ENCODE assay signal across 8 cellular contexts in the genomic region with DNA sequence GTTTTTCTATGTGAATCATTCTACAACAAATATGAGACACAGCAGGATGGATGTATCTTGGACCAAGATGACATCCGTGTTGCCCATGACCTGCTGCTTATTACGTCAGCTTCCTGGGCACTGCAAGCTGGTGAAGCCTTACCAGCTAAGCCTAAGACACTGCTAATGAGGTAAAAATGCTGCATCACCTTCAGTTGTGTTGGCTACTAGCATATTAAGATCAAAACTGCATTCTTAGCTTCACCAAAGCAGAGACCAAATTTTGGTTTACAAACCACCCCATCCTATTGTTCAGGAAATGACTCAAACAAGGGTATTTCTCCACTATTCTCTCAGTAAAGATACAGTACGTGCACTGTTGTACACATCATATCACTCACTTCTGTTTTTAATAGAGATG. TPM values are rescaled to one million over a fixed set of nuclear protein-coding genes. Genes with fewer than 3 reads are reported as not detected.
DNase-seq lines count a peak whose midpoint lies in the region; ATAC-seq and TF ChIP-seq lines count a peak whose summit lies in the region.

No MANE protein-coding gene starts in this region.

- H3K27ac ChIP-seq in Karpas-422 (ENCODE audit: low read length) (peak overlapping the region; percentile 2; the same call in 1 of the 2 replicates), neural progenitor cell (no peak overlapping the region)

- intact Hi-C loops in head of caudate nucleus (cut with DNase I): no loop called here

- H3K4me3 ChIP-seq in Karpas-422 (ENCODE audit: low read length) (no peak overlapping the region), neural progenitor cell (no peak overlapping the region)

- no peak for TF ChIP-seq CTCF in neural progenitor cell (IDR thresholded peaks at IDR 0.05)

- H3K79me2 ChIP-seq in Karpas-422 (ENCODE audit: low read length) (peaks cover 94% of the 10 kb centered on the region), neural progenitor cell (ENCODE audit: low read depth) (no peaks in the 10 kb centered on the region)

- H3K9me3 ChIP-seq in Karpas-422 (ENCODE audit: low read length) (no peaks in the 10 kb centered on the region), neural progenitor cell (ENCODE audit: low read depth) (no peaks in the 10 kb centered on the region)

- H3K27me3 ChIP-seq in Karpas-422 (ENCODE audit: low read length): no peaks in the 10 kb centered on the region
- no peaks in the 10 kb centered on the region for H3K27me3 ChIP-seq in neural progenitor cell

- no peak overlapping the region for H3K27ac Mint-ChIP-seq in activated naive CD4-positive, alpha-beta T cell treated with anti-CD3 and anti-CD28 coated beads, Interleukin-2, amount 50 U/mL, for 72 hours
- peak overlapping the region; percentile 88 for H3K27ac Mint-ChIP-seq in stimulated activated effector memory CD8-positive, alpha-beta T cell treated with anti-CD3 and anti-CD28 coated beads, Interleukin-12 subunit alpha, Interleukin-12 subunit beta, amount 100 ng/mL, for 72 hours
- H3K27ac Mint-ChIP-seq in neural progenitor cell: no peak overlapping the region

- H3F3A ChIP-seq in neural progenitor cell (ENCODE audit: low read depth): no peaks in the 10 kb centered on the region

- peak overlapping the region; percentile 42 for H3K4me3 Mint-ChIP-seq in stimulated activated effector memory CD8-positive, alpha-beta T cell treated with anti-CD3 and anti-CD28 coated beads, Interleukin-12 subunit alpha, Interleukin-12 subunit beta, amount 100 ng/mL, for 72 hours
- H3K4me3 Mint-ChIP-seq in neural progenitor cell: no peak overlapping the region

- H3K9ac ChIP-seq in Karpas-422 (ENCODE audit: low read length) (no peak overlapping the region), neural progenitor cell (no peak overlapping the region)

- peaks cover 0 to 5% of the 10 kb centered on the region in 2 donors for H3K36me3 Mint-ChIP-seq in activated naive CD4-positive, alpha-beta T cell treated with anti-CD3 and anti-CD28 coated beads, Interleukin-2, amount 50 U/mL, for 72 hours
- H3K36me3 Mint-ChIP-seq in stimulated activated effector memory CD8-positive, alpha-beta T cell treated with anti-CD3 and anti-CD28 coated beads, Interleukin-12 subunit alpha, Interleukin-12 subunit beta, amount 100 ng/mL, for 72 hours: peaks cover 17% of the 10 kb centered on the region
- no peaks in the 10 kb centered on the region for H3K36me3 Mint-ChIP-seq in neural progenitor cell

- H3K4me1 Mint-ChIP-seq in stimulated activated effector memory CD8-positive, alpha-beta T cell treated with anti-CD3 and anti-CD28 coated beads, Interleukin-12 subunit alpha, Interleukin-12 subunit beta, amount 100 ng/mL, for 72 hours: peaks cover 49% of the 10 kb centered on the region
- H3K4me1 Mint-ChIP-seq in neural progenitor cell: peaks cover 41% of the 10 kb centered on the region

- H3K4me1 ChIP-seq in Karpas-422 (ENCODE audit: low read length): peaks cover 47% of the 10 kb centered on the region
- H3K4me1 ChIP-seq in neural progenitor cell: no peaks in the 10 kb centered on the region

- DNase-seq in EH (ENCODE audit: low read depth): peak; percentile 43
- DNase-seq in Karpas-422: no peak
- DNase-seq in activated naive CD4-positive, alpha-beta T cell treated with anti-CD3 and anti-CD28 coated beads, Interleukin-2, amount 50 U/mL, for 72 hours (ENCODE audit: low spot score in 2 of 2): peak in 1 of 2 donors; percentile 39
- DNase-seq in stimulated activated effector memory CD8-positive, alpha-beta T cell treated with anti-CD3 and anti-CD28 coated beads, Interleukin-12 subunit alpha, Interleukin-12 subunit beta, amount 100 ng/mL, for 72 hours (ENCODE audit: low spot score in 2 of 2): peak; percentile 28 to 72
- DNase-seq in head of caudate nucleus: no peak
- DNase-seq in hepatic stellate cell (ENCODE audit: low spot score): no peak
- DNase-seq in neural progenitor cell (ENCODE audit: low spot score): no peak

- no peaks in the 10 kb centered on the region for H3K9me2 ChIP-seq in Karpas-422 (replicated peaks; ENCODE audit: insufficient read depth, low read length)

- peak; percentile 87 for ATAC-seq in GM21576 (IDR thresholded peaks at IDR 0.05; ENCODE audit: unreplicated experiment)
- peak; percentile 85 to 91 for ATAC-seq in activated naive CD4-positive, alpha-beta T cell treated with anti-CD3 and anti-CD28 coated beads, Interleukin-2, amount 50 U/mL, for 72 hours
- peak; percentile 98 for ATAC-seq in stimulated activated effector memory CD8-positive, alpha-beta T cell treated with anti-CD3 and anti-CD28 coated beads, Interleukin-12 subunit alpha, Interleukin-12 subunit beta, amount 100 ng/mL, for 72 hours

- H3K36me3 ChIP-seq in Karpas-422 (ENCODE audit: insufficient read depth, low read length) (no peaks in the 10 kb centered on the region; the same call in 1 of the 2 replicates), neural progenitor cell (no peaks in the 10 kb centered on the region)

- H3K9me3 Mint-ChIP-seq in activated naive CD4-positive, alpha-beta T cell treated with anti-CD3 and anti-CD28 coated beads, Interleukin-2, amount 50 U/mL, for 72 hours: peaks cover 0 to 4% of the 10 kb centered on the region in 2 donors
- H3K9me3 Mint-ChIP-seq in stimulated activated effector memory CD8-positive, alpha-beta T cell treated with anti-CD3 and anti-CD28 coated beads, Interleukin-12 subunit alpha, Interleukin-12 subunit beta, amount 100 ng/mL, for 72 hours: no peaks in the 10 kb centered on the region
- no peaks in the 10 kb centered on the region for H3K9me3 Mint-ChIP-seq in neural progenitor cell

- H3K27me3 Mint-ChIP-seq in neural progenitor cell (ENCODE audit: insufficient read depth, low read depth): peaks cover 4% of the 10 kb centered on the region

- H3K4me2 ChIP-seq in Karpas-422 (ENCODE audit: low read depth, low read length, poor library complexity, severe bottlenecking): no peak overlapping the region
- no peak overlapping the region for H3K4me2 ChIP-seq in neural progenitor cell

- no peak overlapping the region for H2AFZ ChIP-seq in Karpas-422 (ENCODE audit: low read length)
- no peak overlapping the region for H2AFZ ChIP-seq in neural progenitor cell (replicated peaks)

- H4K20me1 ChIP-seq in Karpas-422 (ENCODE audit: insufficient read depth, low read depth, low read length) (no peaks in the 10 kb centered on the region), neural progenitor cell (ENCODE audit: low read depth) (peaks cover 22% of the 10 kb centered on the region)

RNA-seq across cellular contexts. Expression of a gene that starts 50.3 kb away (rescaled TPM):
- 20.0 and 20.8 TPM in 2 replicates for total RNA-seq in Karpas-422 (2014; rRNA removed; shearing (Covaris generic); ENCODE audit: low replicate concordance)
- 1 to 10 TPM in 1 of 2 donors, under 1 TPM in 1; 0.70 to 1.0 TPM for total RNA-seq in activated naive CD4-positive, alpha-beta T cell treated with anti-CD3 and anti-CD28 coated beads, Interleukin-2, amount 50 U/mL, for 72 hours
- 13.5 and 14.4 TPM in 2 replicates for total RNA-seq in neural progenitor cell (ENCODE audit: low replicate concordance)

Comparison
In these comparisons a context has a peak if more than half of its experiments do, and no peak if none do; other contexts are left out.
1. DNase-seq: peak in EH (single experiment) and stimulated activated effector memory CD8-positive, alpha-beta T cell treated with anti-CD3 and anti-CD28 coated beads, Interleukin-12 subunit alpha, Interleukin-12 subunit beta, amount 100 ng/mL, for 72 hours (2 of 2); none in Karpas-422 (single experiment), head of caudate nucleus (0 of 42), hepatic stellate cell (single experiment) and neural progenitor cell (single experiment).
2. Peak in every context shown above with its lines, with median percentiles within 50 percentile points of each other: ATAC-seq.